ENCODE assay signal across 35 cellular contexts in genomic region chr1:226390681-226391080, GRCh38.
"Had no signal": no experiment of that assay in that cellular context is flagged by ENCODE, and none has a peak within 500 bp of the region (broad histone marks: within the 10 kb centered on the region; RNA-seq: fewer than 3 reads in every experiment).

No MANE protein-coding gene starts in this region.

- H3K4me1 Mint-ChIP-seq: activated naive CD8-positive, alpha-beta T cell treated with anti-CD3 and anti-CD28 coated beads, Interleukin-2, amount 10 ng/mL, durations not matched to agents 7 days and 5 days; activated naive CD8-positive, alpha-beta T cell treated with anti-CD3 and anti-CD28 coated beads, Interleukin-2, amount 50 U/mL, for 24 hours had no signal

- H3K4me3 ChIP-seq: ascending aorta had no signal

- DNase-seq: activated B cell treated with CpG ODN at 0.5 μM for 24 hours; activated CD4-positive, alpha-beta memory T cell treated with anti-CD3 and anti-CD28 coated beads for 36 hours; activated CD4-positive, alpha-beta T cell treated with anti-CD3 and anti-CD28 coated beads for 4 hours; activated CD4-positive, alpha-beta T cell treated with anti-CD3 and anti-CD28 coated beads, Interleukin-2, amount 10 ng/mL, durations not matched to agents 24 days and 14 days; activated CD4-positive, alpha-beta T cell treated with anti-CD3 and anti-CD28 coated beads, Interleukin-2, amount 50 U/mL, for 1 hour; activated CD4-positive, alpha-beta T cell treated with anti-CD3 and anti-CD28 coated beads, Interleukin-2, amount 50 U/mL, for 4 hours; activated CD4-positive, CD25-positive, alpha-beta regulatory T cell treated with anti-CD3 and anti-CD28 coated beads, Interleukin-2, amount 50 U/mL, for 72 hours; activated CD8-positive, alpha-beta memory T cell treated with anti-CD3 and anti-CD28 coated beads, Interleukin-2, amount 50 U/mL, for 4 hours; activated CD8-positive, alpha-beta T cell treated with anti-CD3 and anti-CD28 coated beads for 36 hours; activated gamma-delta T cell; activated naive CD4-positive, alpha-beta T cell treated with anti-CD3 and anti-CD28 coated beads, Interleukin-2, amount 10 ng/mL, durations not matched to agents 7 days and 5 days; activated naive CD4-positive, alpha-beta T cell treated with Interleukin-2 at 50 U/mL for 16 hours; activated naive CD8-positive, alpha-beta T cell treated with anti-CD3 and anti-CD28 coated beads, Interleukin-2, amount 10 ng/mL, durations not matched to agents 7 days and 5 days; activated naive CD8-positive, alpha-beta T cell treated with anti-CD3 and anti-CD28 coated beads, Interleukin-2, amount 50 U/mL, for 24 hours; activated T-cell treated with anti-CD3 and anti-CD28 coated beads for 4 hours; activated T-cell treated with anti-CD3 and anti-CD28 coated beads, Interleukin-2, amount 50 U/mL, for 1 hour; activated T-cell treated with anti-CD3 and anti-CD28 coated beads, Interleukin-2, amount 50 U/mL, for 4 hours; activated T-cell treated with anti-CD3 and anti-CD28 coated beads, Interleukin-2, amount 50 U/mL, for 72 hours; amygdala; anterior cingulate cortex; cerebellar nuclear complex; T-helper 1 cell; T-helper 2 cell; T-helper 9 cell had no signal

- ATAC-seq: activated CD8-positive, alpha-beta T cell treated with anti-CD3 and anti-CD28 coated beads for 36 hours; activated naive CD8-positive, alpha-beta T cell treated with anti-CD3 and anti-CD28 coated beads, Interleukin-2, amount 50 U/mL, for 24 hours; activated T-cell treated with anti-CD3 and anti-CD28 coated beads, Interleukin-2, amount 50 U/mL, for 4 hours; activated T-cell treated with anti-CD3 and anti-CD28 coated beads, Interleukin-2, amount 50 U/mL, for 72 hours; activated T-helper 17 cell treated with anti-CD3 and anti-CD28 coated beads, Interleukin-2, amount 50 U/mL, for 72 hours had no signal

- H3K4me1 ChIP-seq: ascending aorta had no signal

- H3K27me3 ChIP-seq: ascending aorta had no signal

- FAIRE-seq: TTC549 had no signal

- H3K9me3 Mint-ChIP-seq: activated B cell treated with CpG ODN at 0.5 μM for 24 hours; activated CD4-positive, alpha-beta memory T cell treated with anti-CD3 and anti-CD28 coated beads for 36 hours; activated CD4-positive, alpha-beta T cell treated with anti-CD3 and anti-CD28 coated beads, Interleukin-2, amount 10 ng/mL, durations not matched to agents 24 days and 14 days; activated CD8-positive, alpha-beta T cell treated with anti-CD3 and anti-CD28 coated beads for 36 hours; activated naive CD4-positive, alpha-beta T cell treated with anti-CD3 and anti-CD28 coated beads, Interleukin-2, amount 10 ng/mL, durations not matched to agents 7 days and 5 days; activated naive CD4-positive, alpha-beta T cell treated with anti-CD3 and anti-CD28 coated beads, Interleukin-2, amount 50 U/mL, for 24 hours; activated naive CD8-positive, alpha-beta T cell treated with anti-CD3 and anti-CD28 coated beads, Interleukin-2, amount 10 ng/mL, durations not matched to agents 7 days and 5 days; activated naive CD8-positive, alpha-beta T cell treated with anti-CD3 and anti-CD28 coated beads, Interleukin-2, amount 50 U/mL, for 24 hours; activated T-cell treated with anti-CD3 and anti-CD28 coated beads, Interleukin-2, amount 50 U/mL, for 4 hours; activated T-cell treated with anti-CD3 and anti-CD28 coated beads, Interleukin-2, amount 50 U/mL, for 72 hours; activated T-helper 1 cell treated with anti-CD3 and anti-CD28 coated beads, Interleukin-12 subunit alpha, Interleukin-12 subunit beta, Interleukin-2, Interleukin-4 antibody, amounts not matched to agents 30 ng/mL and 10 ng/mL and 1 ng/mL, durations not matched to agents 14 hours and 24 hours and 36 hours; activated T-helper 17 cell treated with anti-CD3 and anti-CD28 coated beads, Interleukin-2, amount 50 U/mL, for 72 hours; brain; central memory CD8-positive, alpha-beta T cell; T-helper 1 cell treated with Interleukin-12 subunit alpha and Interleukin-12 subunit beta and Interleukin-4 antibody, amounts not matched to agents 30 μg/mL and 1 μg/mL, for 36 hours; T-helper 2 cell treated with Interferon-gamma antibody and Interleukin-4, amounts not matched to agents 5 μg/mL and 100 μg/mL, for 36 hours had no signal

- H3K4me3 Mint-ChIP-seq: activated B cell treated with CpG ODN at 0.5 μM for 24 hours; activated CD4-positive, alpha-beta memory T cell treated with anti-CD3 and anti-CD28 coated beads for 36 hours; activated CD4-positive, alpha-beta T cell treated with anti-CD3 and anti-CD28 coated beads, Interleukin-2, amount 10 ng/mL, durations not matched to agents 24 days and 14 days; activated CD8-positive, alpha-beta T cell treated with anti-CD3 and anti-CD28 coated beads for 36 hours; activated naive CD4-positive, alpha-beta T cell treated with anti-CD3 and anti-CD28 coated beads, Interleukin-2, amount 10 ng/mL, durations not matched to agents 7 days and 5 days; activated naive CD4-positive, alpha-beta T cell treated with anti-CD3 and anti-CD28 coated beads, Interleukin-2, amount 50 U/mL, for 24 hours; activated naive CD8-positive, alpha-beta T cell; activated naive CD8-positive, alpha-beta T cell treated with anti-CD3 and anti-CD28 coated beads, Interleukin-2, amount 10 ng/mL, durations not matched to agents 7 days and 5 days; activated naive CD8-positive, alpha-beta T cell treated with anti-CD3 and anti-CD28 coated beads, Interleukin-2, amount 50 U/mL, for 24 hours; activated T-cell treated with anti-CD3 and anti-CD28 coated beads, Interleukin-2, amount 50 U/mL, for 4 hours; activated T-cell treated with anti-CD3 and anti-CD28 coated beads, Interleukin-2, amount 50 U/mL, for 72 hours; activated T-helper 1 cell treated with anti-CD3 and anti-CD28 coated beads, Interleukin-12 subunit alpha, Interleukin-12 subunit beta, Interleukin-2, Interleukin-4 antibody, amounts not matched to agents 30 ng/mL and 10 ng/mL and 1 ng/mL, durations not matched to agents 14 hours and 24 hours and 36 hours; activated T-helper 17 cell treated with anti-CD3 and anti-CD28 coated beads, Interleukin-2, amount 50 U/mL, for 72 hours; brain; central memory CD8-positive, alpha-beta T cell; T-helper 1 cell treated with Interleukin-12 subunit alpha and Interleukin-12 subunit beta and Interleukin-4 antibody, amounts not matched to agents 30 μg/mL and 1 μg/mL, for 36 hours; T-helper 2 cell treated with Interferon-gamma antibody and Interleukin-4, amounts not matched to agents 5 μg/mL and 100 μg/mL, for 36 hours had no signal

- H3K27me3 Mint-ChIP-seq: activated B cell treated with CpG ODN at 0.5 μM for 24 hours; activated CD4-positive, alpha-beta memory T cell treated with anti-CD3 and anti-CD28 coated beads for 36 hours; activated CD4-positive, alpha-beta T cell treated with anti-CD3 and anti-CD28 coated beads, Interleukin-2, amount 10 ng/mL, durations not matched to agents 24 days and 14 days; activated CD8-positive, alpha-beta T cell treated with anti-CD3 and anti-CD28 coated beads for 36 hours; activated naive CD4-positive, alpha-beta T cell treated with anti-CD3 and anti-CD28 coated beads, Interleukin-2, amount 10 ng/mL, durations not matched to agents 7 days and 5 days; activated naive CD4-positive, alpha-beta T cell treated with anti-CD3 and anti-CD28 coated beads, Interleukin-2, amount 50 U/mL, for 24 hours; activated naive CD8-positive, alpha-beta T cell; activated naive CD8-positive, alpha-beta T cell treated with anti-CD3 and anti-CD28 coated beads, Interleukin-2, amount 10 ng/mL, durations not matched to agents 7 days and 5 days; activated naive CD8-positive, alpha-beta T cell treated with anti-CD3 and anti-CD28 coated beads, Interleukin-2, amount 50 U/mL, for 24 hours; activated T-helper 17 cell treated with anti-CD3 and anti-CD28 coated beads, Interleukin-2, amount 50 U/mL, for 72 hours; brain; central memory CD8-positive, alpha-beta T cell had no signal

- H3K27ac ChIP-seq: ascending aorta, VCaP had no signal

- H3K27ac Mint-ChIP-seq: activated B cell treated with CpG ODN at 0.5 μM for 24 hours; activated CD4-positive, alpha-beta memory T cell treated with anti-CD3 and anti-CD28 coated beads for 36 hours; activated CD4-positive, alpha-beta T cell treated with anti-CD3 and anti-CD28 coated beads, Interleukin-2, amount 10 ng/mL, durations not matched to agents 24 days and 14 days; activated CD8-positive, alpha-beta T cell treated with anti-CD3 and anti-CD28 coated beads for 36 hours; activated naive CD4-positive, alpha-beta T cell treated with anti-CD3 and anti-CD28 coated beads, Interleukin-2, amount 10 ng/mL, durations not matched to agents 7 days and 5 days; activated naive CD4-positive, alpha-beta T cell treated with anti-CD3 and anti-CD28 coated beads, Interleukin-2, amount 50 U/mL, for 24 hours; activated naive CD8-positive, alpha-beta T cell; activated naive CD8-positive, alpha-beta T cell treated with anti-CD3 and anti-CD28 coated beads, Interleukin-2, amount 10 ng/mL, durations not matched to agents 7 days and 5 days; activated naive CD8-positive, alpha-beta T cell treated with anti-CD3 and anti-CD28 coated beads, Interleukin-2, amount 50 U/mL, for 24 hours; activated T-cell treated with anti-CD3 and anti-CD28 coated beads, Interleukin-2, amount 50 U/mL, for 72 hours; activated T-helper 1 cell treated with anti-CD3 and anti-CD28 coated beads, Interleukin-12 subunit alpha, Interleukin-12 subunit beta, Interleukin-2, Interleukin-4 antibody, amounts not matched to agents 30 ng/mL and 10 ng/mL and 1 ng/mL, durations not matched to agents 14 hours and 24 hours and 36 hours; activated T-helper 17 cell treated with anti-CD3 and anti-CD28 coated beads, Interleukin-2, amount 50 U/mL, for 72 hours; brain; T-helper 1 cell treated with Interleukin-12 subunit alpha and Interleukin-12 subunit beta and Interleukin-4 antibody, amounts not matched to agents 30 μg/mL and 1 μg/mL, for 36 hours; T-helper 2 cell treated with Interferon-gamma antibody and Interleukin-4, amounts not matched to agents 5 μg/mL and 100 μg/mL, for 36 hours had no signal
